Comparison of ENCODE assay signal across 1 cellular context in genomic region chr5:31273631-31274378, GRCh38.
TF ChIP-seq lines count a peak whose summit lies in the region.

No MANE protein-coding gene starts in this region.

TF ChIP-seq in GM23338, 12 proteins besides CTCF, POLR2A, EP300 and RAD21 (continued from another document):
- TF ChIP-seq ZNF462 (CRISPR knock-in tag; IDR thresholded peaks at IDR 0.05): no peak
- TF ChIP-seq ETS1 (IDR thresholded peaks at IDR 0.05): no peak
- TF ChIP-seq ZNF114 (CRISPR knock-in tag; IDR thresholded peaks at IDR 0.05): no peak
- no peak for TF ChIP-seq EZH2phosphoT487 (IDR thresholded peaks at IDR 0.05; ENCODE audit: unreplicated experiment)
- no peak for TF ChIP-seq JUNB (IDR thresholded peaks at IDR 0.05; ENCODE audit: unreplicated experiment)
- TF ChIP-seq EZH2 (IDR thresholded peaks at IDR 0.05; ENCODE audit: low read depth, unreplicated experiment): no peak
